In the genomic region with DNA sequence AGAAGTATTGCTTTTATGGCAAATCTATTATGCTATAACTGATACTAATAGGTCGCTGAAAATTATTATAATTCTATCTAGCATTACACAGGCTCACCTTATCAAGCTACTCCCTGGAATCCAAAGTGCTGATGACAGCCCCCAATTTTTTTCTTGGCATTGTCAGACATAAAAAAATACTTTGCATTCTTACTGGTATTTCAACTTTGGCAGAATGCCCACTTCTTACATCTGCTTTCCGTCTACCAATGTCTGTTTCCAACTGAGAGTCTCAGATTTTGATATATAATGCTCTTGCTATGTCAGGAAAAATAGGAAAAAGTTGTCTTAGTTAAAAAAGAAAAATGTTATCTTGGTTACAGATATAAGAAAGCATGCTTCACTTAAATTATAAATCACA, we compare ENCODE assay signal across 19 cellular contexts.
DNase-seq lines count a peak whose midpoint lies in the region; ATAC-seq, FAIRE-seq and TF ChIP-seq lines count a peak whose summit lies in the region.
"Had no signal": no experiment of that assay in that cellular context is flagged by ENCODE, and none has a peak within 500 bp of the region (broad histone marks: within the 10 kb centered on the region; RNA-seq: fewer than 3 reads in every experiment).

No MANE protein-coding gene starts in this region.

- H3K4me2 ChIP-seq in fibroblast of lung (ENCODE audit: extremely low read depth, insufficient read depth, low read length): no peak overlapping the region

- H3K27ac ChIP-seq in SJCRH30: no peak overlapping the region
- no peak overlapping the region for H3K27ac ChIP-seq in fibroblast of lung (ENCODE audit: insufficient read depth, low read length)
- H3K27ac ChIP-seq in esophagus muscularis mucosa (replicated peaks in 1 of 4): no peak overlapping the region
- H3K27ac ChIP-seq: adrenal gland, lower lobe of right lung, right atrium auricular region had no signal

- TF ChIP-seq CTCF in fibroblast of lung (conservative IDR thresholded peaks at IDR 0.05 in 1 of 2, IDR thresholded peaks at IDR 0.05 in 1 of 2; ENCODE audit: low read depth in 1 of 2, low read length in 2 of 2) (no peak), esophagus muscularis mucosa (IDR thresholded peaks at IDR 0.05) (no peak)

- H3K4me1 ChIP-seq in SJCRH30: peaks cover 15% of the 10 kb centered on the region
- no peaks in the 10 kb centered on the region for H3K4me1 ChIP-seq in fibroblast of lung (ENCODE audit: control insufficient read depth, extremely low read depth, insufficient read depth, low read length)
- no peaks in the 10 kb centered on the region for H3K4me1 ChIP-seq in esophagus muscularis mucosa
- H3K4me1 ChIP-seq: adrenal gland, lower lobe of right lung, right atrium auricular region had no signal

- WGBS in esophagus muscularis mucosa: 42% methylated on average over 2 of the region's 2 CpGs

- H3K79me2 ChIP-seq in fibroblast of lung (ENCODE audit: control insufficient read depth, insufficient read depth, low read length): no peaks in the 10 kb centered on the region

- TF ChIP-seq POLR2A in esophagus muscularis mucosa (IDR thresholded peaks at IDR 0.05; ENCODE audit: low read depth): no peak

- no peaks in the 10 kb centered on the region for H4K20me1 ChIP-seq in fibroblast of lung (ENCODE audit: control insufficient read depth, extremely low read depth, insufficient read depth, low read length)

- FAIRE-seq in HTR-8/SVneo (lab: Jason Lieb, UNC): no peak
- FAIRE-seq: GM19239 had no signal

- no peak for ATAC-seq in GM18517 (IDR thresholded peaks at IDR 0.05; ENCODE audit: unreplicated experiment)
- ATAC-seq: activated CD8-positive, alpha-beta T cell treated with anti-CD3 and anti-CD28 coated beads, Interleukin-2, amount 10 ng/mL, durations not matched to agents 7 days and 5 days; activated T-helper 17 cell treated with anti-CD3 and anti-CD28 coated beads, Interleukin-2, amount 50 U/mL, for 72 hours; lower lobe of right lung had no signal

- H3K36me3 ChIP-seq in SJCRH30: no peaks in the 10 kb centered on the region
- no peaks in the 10 kb centered on the region for H3K36me3 ChIP-seq in fibroblast of lung (ENCODE audit: control insufficient read depth, insufficient read depth, low read length)
- no peaks in the 10 kb centered on the region for H3K36me3 ChIP-seq in esophagus muscularis mucosa
- H3K36me3 ChIP-seq: adrenal gland, lower lobe of right lung, right atrium auricular region had no signal

- no peak overlapping the region for H2AFZ ChIP-seq in fibroblast of lung (ENCODE audit: low read length)

- intact Hi-C loops in esophagus muscularis mucosa (cut with DNase I): no loop called here

- no peaks in the 10 kb centered on the region; the same call in 1 of the 2 replicates for H3K9me3 ChIP-seq in SJCRH30 (replicated peaks)
- no peaks in the 10 kb centered on the region for H3K9me3 ChIP-seq in fibroblast of lung (ENCODE audit: control insufficient read depth, insufficient read depth, low read depth, low read length)
- H3K9me3 ChIP-seq in esophagus muscularis mucosa: peaks cover 0 to 3% (median 0%) of the 10 kb centered on the region in 4 donors
- H3K9me3 ChIP-seq: adrenal gland, lower lobe of right lung, right atrium auricular region had no signal

- H3K27me3 ChIP-seq in SJCRH30 (no peaks in the 10 kb centered on the region), fibroblast of lung (ENCODE audit: control insufficient read depth, insufficient read depth, low read length) (no peaks in the 10 kb centered on the region), esophagus muscularis mucosa (no peaks in the 10 kb centered on the region)
- H3K27me3 ChIP-seq: adrenal gland, right atrium auricular region had no signal

- H3K9ac ChIP-seq in fibroblast of lung (ENCODE audit: insufficient read depth, low read length): no peak overlapping the region

- DNase-seq in HTR-8/SVneo (ENCODE audit: insufficient read length, low spot score): peak; percentile 63
- peak; percentile 17 to 61 for DNase-seq in SJCRH30
- peak; percentile 49 to 89 for DNase-seq in fibroblast of lung (ENCODE audit: low read depth in 2 of 2)
- DNase-seq in non-pigmented ciliary epithelial cell (ENCODE audit: low read depth): peak; percentile 66
- no peak for DNase-seq in NCI-H128 (lab: John Stamatoyannopoulos, UW; ENCODE audit: unreplicated experiment)
- no peak for DNase-seq in GM19240 (ENCODE audit: insufficient read length, low spot score)
- DNase-seq in esophagus muscularis mucosa (ENCODE audit: extremely low spot score): no peak
- DNase-seq: activated CD8-positive, alpha-beta T cell treated with anti-CD3 and anti-CD28 coated beads, Interleukin-2, amount 10 ng/mL, durations not matched to agents 7 days and 5 days; adrenal gland; AML-193; KBM-7; lower lobe of right lung; NCI-H1092; NCI-H524; nephron progenitor cell had no signal

- TF ChIP-seq EP300 in esophagus muscularis mucosa (IDR thresholded peaks at IDR 0.05): no peak

- H3K4me3 ChIP-seq in SJCRH30 (no peak overlapping the region), fibroblast of lung (replicated peaks in 1 of 4; ENCODE audit: control extremely low read depth in 1 of 4, insufficient read depth in 1 of 4, low read depth in 3 of 4, low read length in 4 of 4) (no peak overlapping the region), esophagus muscularis mucosa (no peak overlapping the region)
- H3K4me3 ChIP-seq: adrenal gland, lower lobe of right lung, right atrium auricular region had no signal

Comparison
In these comparisons a context has a peak if more than half of its experiments do, and no peak if none do; other contexts are left out.
1. DNase-seq: peak in HTR-8/SVneo (single experiment), SJCRH30 (2 of 2), fibroblast of lung (2 of 2) and non-pigmented ciliary epithelial cell (single experiment); none in NCI-H128 (single experiment), GM19240 (single experiment) and esophagus muscularis mucosa (single experiment).